ENCODE assay signal across 8 cellular contexts in genomic region chr17:9432867-9433495, GRCh38.
DNase-seq lines count a peak whose midpoint lies in the region; ATAC-seq and TF ChIP-seq lines count a peak whose summit lies in the region.

No MANE protein-coding gene starts in this region.

- H2AFZ ChIP-seq in mesenchymal stem cell (ENCODE audit: low read depth, low read length) = no peak overlapping the region

- no peak overlapping the region for H2BK5ac ChIP-seq in mesenchymal stem cell (ENCODE audit: low read depth, low read length, poor library complexity, severe bottlenecking)

- no peak overlapping the region for H4K8ac ChIP-seq in mesenchymal stem cell (ENCODE audit: low read length)

- no peaks in the 10 kb centered on the region for H3K9me3 Mint-ChIP-seq in activated naive CD8-positive, alpha-beta T cell treated with anti-CD3 and anti-CD28 coated beads, Interleukin-2, amount 50 U/mL, for 24 hours
- H3K9me3 Mint-ChIP-seq in activated naive CD8-positive, alpha-beta T cell treated with anti-CD3 and anti-CD28 coated beads for 36 hours = no peaks in the 10 kb centered on the region

- ATAC-seq in activated naive CD8-positive, alpha-beta T cell treated with anti-CD3 and anti-CD28 coated beads, Interleukin-2, amount 50 U/mL, for 24 hours = peak; percentile 24
- no peak for ATAC-seq in GM18861 (IDR thresholded peaks at IDR 0.05; ENCODE audit: unreplicated experiment)

- no peaks in the 10 kb centered on the region for H3K79me1 ChIP-seq in mesenchymal stem cell (replicated peaks; ENCODE audit: low read length, poor library complexity, severe bottlenecking)

- no peak overlapping the region for H3K4me2 ChIP-seq in mesenchymal stem cell (ENCODE audit: low read length, poor library complexity, severe bottlenecking)

- no peak for TF ChIP-seq EP300 in transverse colon (IDR thresholded peaks at IDR 0.05; ENCODE audit: low read depth)

- H3K4me3 ChIP-seq in mesenchymal stem cell (ENCODE audit: insufficient read depth in 1 of 2, low read depth in 1 of 2, low read length in 2 of 2) (no peak overlapping the region), transverse colon (no peak overlapping the region)

- H3K9ac ChIP-seq in mesenchymal stem cell (ENCODE audit: low read length) = peak overlapping the region; percentile 58

- no peaks in the 10 kb centered on the region for H3K27me3 ChIP-seq in mesenchymal stem cell (ENCODE audit: control insufficient read depth in 1 of 2, insufficient read depth in 1 of 2, low read length in 2 of 2)
- no peaks in the 10 kb centered on the region for H3K27me3 ChIP-seq in transverse colon

- H3K4me3 Mint-ChIP-seq in activated naive CD8-positive, alpha-beta T cell treated with anti-CD3 and anti-CD28 coated beads, Interleukin-2, amount 50 U/mL, for 24 hours = no peak overlapping the region
- H3K4me3 Mint-ChIP-seq in activated naive CD8-positive, alpha-beta T cell treated with anti-CD3 and anti-CD28 coated beads for 36 hours = no peak overlapping the region

- intact Hi-C loops in transverse colon (cut with DNase I; ENCODE audit: low total_unique reads) = no loop called here

- H2BK120ac ChIP-seq in mesenchymal stem cell (ENCODE audit: low read depth, low read length) = no peak overlapping the region

- no peak overlapping the region for H2AK5ac ChIP-seq in mesenchymal stem cell (ENCODE audit: low read length, severe bottlenecking)

- H3K36me3 Mint-ChIP-seq in activated naive CD8-positive, alpha-beta T cell treated with anti-CD3 and anti-CD28 coated beads, Interleukin-2, amount 50 U/mL, for 24 hours (ENCODE audit: low read depth) = peaks cover 9% of the 10 kb centered on the region
- H3K36me3 Mint-ChIP-seq in activated naive CD8-positive, alpha-beta T cell treated with anti-CD3 and anti-CD28 coated beads for 36 hours = peaks cover 8% of the 10 kb centered on the region

- DNase-seq in activated naive CD8-positive, alpha-beta T cell treated with anti-CD3 and anti-CD28 coated beads, Interleukin-2, amount 50 U/mL, for 24 hours = no peak
- no peak for DNase-seq in activated naive CD8-positive, alpha-beta T cell treated with anti-CD3 and anti-CD28 coated beads for 36 hours
- DNase-seq in RPMI8226 = peak; percentile 2
- DNase-seq in mesenchymal stem cell = no peak
- no peak for DNase-seq in transverse colon
- no peak for DNase-seq in NCI-H2081 (lab: John Stamatoyannopoulos, UW)
- DNase-seq in NK-92 (lab: John Stamatoyannopoulos, UW; ENCODE audit: unreplicated experiment) = no peak

- TF ChIP-seq CTCF in transverse colon (IDR thresholded peaks at IDR 0.05) = no peak

- H2BK15ac ChIP-seq in mesenchymal stem cell (ENCODE audit: low read depth, poor library complexity, severe bottlenecking) = no peak overlapping the region

- no peak overlapping the region for H3K27ac ChIP-seq in mesenchymal stem cell (ENCODE audit: low read length, poor library complexity, severe bottlenecking)
- peak overlapping the region; percentile 48 to 58 (median 55) for H3K27ac ChIP-seq in transverse colon

- in situ Hi-C loops in transverse colon (cut with MboI; ENCODE audit: low pct_ligation_motif_present in 1 of 4, low pct_unique_long_range_greater_than_20kb in 1 of 4, low sequenced_read_pairs in 3 of 4) = no loop called here

- H3K36me3 ChIP-seq in mesenchymal stem cell (ENCODE audit: control insufficient read depth in 1 of 2, insufficient read depth in 2 of 2, low read depth in 1 of 2, low read length in 2 of 2) (no peaks in the 10 kb centered on the region), transverse colon (no peaks in the 10 kb centered on the region)

- no peak overlapping the region for H3K23ac ChIP-seq in mesenchymal stem cell (ENCODE audit: low read length in 2 of 2)

- no peak overlapping the region for H3K14ac ChIP-seq in mesenchymal stem cell (ENCODE audit: low read length in 2 of 2)

- peaks cover 17% of the 10 kb centered on the region for H3K4me1 Mint-ChIP-seq in activated naive CD8-positive, alpha-beta T cell treated with anti-CD3 and anti-CD28 coated beads, Interleukin-2, amount 50 U/mL, for 24 hours
- peaks cover 11% of the 10 kb centered on the region for H3K4me1 Mint-ChIP-seq in activated naive CD8-positive, alpha-beta T cell treated with anti-CD3 and anti-CD28 coated beads for 36 hours

- no peak overlapping the region for H4K91ac ChIP-seq in mesenchymal stem cell (ENCODE audit: low read length)

- H3K9me3 ChIP-seq in mesenchymal stem cell (ENCODE audit: control insufficient read depth, low read length) (no peaks in the 10 kb centered on the region), transverse colon (no peaks in the 10 kb centered on the region)

- no peak overlapping the region for H3K18ac ChIP-seq in mesenchymal stem cell (ENCODE audit: low read depth in 1 of 2, low read length in 2 of 2)

- WGBS in mesenchymal stem cell = 95% methylated on average over 8 of the region's 8 CpGs
- WGBS in transverse colon (ENCODE audit: low coverage in 1 of 2), 2 donors = 73 to 88% methylated on average over 5 to 8 of the region's 8 CpGs

- no peaks in the 10 kb centered on the region for H3K27me3 Mint-ChIP-seq in activated naive CD8-positive, alpha-beta T cell treated with anti-CD3 and anti-CD28 coated beads, Interleukin-2, amount 50 U/mL, for 24 hours
- no peaks in the 10 kb centered on the region for H3K27me3 Mint-ChIP-seq in activated naive CD8-positive, alpha-beta T cell treated with anti-CD3 and anti-CD28 coated beads for 36 hours

- no peak for TF ChIP-seq POLR2A in transverse colon (IDR thresholded peaks at IDR 0.05)

- H2BK12ac ChIP-seq in mesenchymal stem cell (ENCODE audit: low read length in 2 of 2) = no peak overlapping the region

- no peak overlapping the region for H3K27ac Mint-ChIP-seq in activated naive CD8-positive, alpha-beta T cell treated with anti-CD3 and anti-CD28 coated beads, Interleukin-2, amount 50 U/mL, for 24 hours
- H3K27ac Mint-ChIP-seq in activated naive CD8-positive, alpha-beta T cell treated with anti-CD3 and anti-CD28 coated beads for 36 hours = no peak overlapping the region

- no peak overlapping the region for H3K4ac ChIP-seq in mesenchymal stem cell (ENCODE audit: low read depth in 1 of 2, low read length in 2 of 2)

- H3K4me1 ChIP-seq in mesenchymal stem cell (ENCODE audit: control insufficient read depth, insufficient read depth, low read depth, low read length) (no peaks in the 10 kb centered on the region), transverse colon (peaks cover 0 to 24% (median 2%) of the 10 kb centered on the region in 4 donors)
